1 cellular context compared by ENCODE assay signal in the genomic region with DNA sequence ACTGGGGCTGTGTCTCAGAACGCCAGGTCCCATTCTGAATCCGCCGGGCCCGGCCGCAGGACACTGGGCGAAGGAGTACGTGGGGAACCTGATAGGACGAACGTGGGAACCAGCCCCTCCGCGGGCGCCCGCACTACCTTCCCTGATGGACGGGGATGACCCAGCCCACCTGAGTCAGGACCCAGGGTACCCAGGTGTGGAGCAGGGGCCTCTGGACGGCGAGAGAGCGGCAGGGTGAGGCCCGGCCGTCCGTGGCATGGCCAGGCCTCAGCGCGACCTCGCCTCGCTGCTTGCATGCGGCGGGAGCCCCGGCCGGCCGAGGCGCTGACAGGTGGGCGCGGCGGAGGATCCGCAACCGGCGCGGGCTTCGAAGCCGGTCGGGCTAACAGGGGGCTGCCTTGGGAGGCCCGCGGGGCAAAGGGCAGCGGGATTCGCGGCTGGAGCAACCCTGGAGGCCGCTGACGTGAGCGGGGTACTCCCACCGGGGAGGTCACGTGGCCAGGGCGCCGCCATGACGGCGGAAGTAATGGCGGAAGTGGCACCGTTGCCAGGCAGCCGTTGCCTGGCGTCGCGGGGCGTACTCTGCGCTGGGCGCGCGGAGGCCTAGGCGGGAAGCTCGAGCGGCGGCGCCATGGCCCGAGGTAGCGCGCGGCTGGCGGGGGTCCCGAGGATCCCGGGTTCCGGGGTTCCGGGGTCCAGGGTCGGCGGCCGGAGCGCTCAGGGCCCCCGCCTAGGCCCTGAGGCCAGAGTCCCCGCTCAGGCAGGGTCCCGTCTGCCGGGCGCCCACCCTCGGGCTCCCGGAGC.
TF ChIP-seq lines count a peak whose summit lies in the region.

A gene (plus strand): TSS at position 580 of the 804 bp plus-strand sequence. CDS start 52 bp downstream, at position 632.

TF ChIP-seq in HepG2, 621 proteins besides CTCF, POLR2A, EP300 and RAD21 (continued from another document and continues in another):
- TF ChIP-seq, protein P1, sequence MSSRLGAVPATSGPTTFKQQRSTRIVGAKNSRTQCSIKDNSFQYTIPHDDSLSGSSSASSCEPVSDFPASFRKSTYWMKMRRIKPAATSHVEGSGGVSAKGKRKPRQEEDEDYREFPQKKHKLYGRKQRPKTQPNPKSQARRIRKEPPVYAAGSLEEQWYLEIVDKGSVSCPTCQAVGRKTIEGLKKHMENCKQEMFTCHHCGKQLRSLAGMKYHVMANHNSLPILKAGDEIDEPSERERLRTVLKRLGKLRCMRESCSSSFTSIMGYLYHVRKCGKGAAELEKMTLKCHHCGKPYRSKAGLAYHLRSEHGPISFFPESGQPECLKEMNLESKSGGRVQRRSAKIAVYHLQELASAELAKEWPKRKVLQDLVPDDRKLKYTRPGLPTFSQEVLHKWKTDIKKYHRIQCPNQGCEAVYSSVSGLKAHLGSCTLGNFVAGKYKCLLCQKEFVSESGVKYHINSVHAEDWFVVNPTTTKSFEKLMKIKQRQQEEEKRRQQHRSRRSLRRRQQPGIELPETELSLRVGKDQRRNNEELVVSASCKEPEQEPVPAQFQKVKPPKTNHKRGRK (CRISPR knock-in tag; IDR thresholded peaks at IDR 0.05): no peak
- TF ChIP-seq ZFP41 (CRISPR knock-in tag; IDR thresholded peaks at IDR 0.05; ENCODE audit: borderline replicate concordance) (0 out of 2 replicates have a peak, but pooled peaks have one; percentile 32), ZBTB20 (CRISPR knock-in tag; IDR thresholded peaks at IDR 0.05; ENCODE audit: borderline replicate concordance, low read depth) (peak; percentile 66), NONO (IDR thresholded peaks at IDR 0.05) (no peak), NONO (CRISPR knock-in tag; conservative IDR thresholded peaks at IDR 0.05) (peak; percentile 88), ZNF780A (CRISPR knock-in tag; IDR thresholded peaks at IDR 0.05) (0 out of 2 replicates have a peak, but pooled peaks have one; percentile 72), ZNF670 (CRISPR knock-in tag; IDR thresholded peaks at IDR 0.05; ENCODE audit: borderline replicate concordance) (peak; percentile 45; the same call in 1 of the 2 replicates), NR2C2 (CRISPR knock-in tag; IDR thresholded peaks at IDR 0.05; ENCODE audit: borderline replicate concordance) (peak; percentile 86), DR1 (CRISPR knock-in tag; IDR thresholded peaks at IDR 0.05) (peak; percentile 71; the same call in 1 of the 2 replicates), ZSCAN31 (CRISPR knock-in tag; IDR thresholded peaks at IDR 0.05; ENCODE audit: low read depth) (peak; percentile 79), ZNF121 (CRISPR knock-in tag; IDR thresholded peaks at IDR 0.05) (0 out of 2 replicates have a peak, but pooled peaks have one; percentile 52), SIX4 (CRISPR knock-in tag; IDR thresholded peaks at IDR 0.05) (peak; percentile 49; the same call in 1 of the 2 replicates), ZNF552 (CRISPR knock-in tag; IDR thresholded peaks at IDR 0.05; ENCODE audit: borderline replicate concordance) (peak; percentile 91; the same call in 1 of the 2 replicates), ARID2 (CRISPR knock-in tag; IDR thresholded peaks at IDR 0.05; ENCODE audit: borderline replicate concordance) (peak; percentile 86; the same call in 1 of the 2 replicates), ZNF562 (CRISPR knock-in tag; IDR thresholded peaks at IDR 0.05; ENCODE audit: borderline replicate concordance) (peak; percentile 56; the same call in 1 of the 2 replicates), ZNF335 (CRISPR knock-in tag; IDR thresholded peaks at IDR 0.05) (peak; percentile 47; the same call in 1 of the 2 replicates), FOXA1 (IDR thresholded peaks at IDR 0.05) (no peak), FOXA1 (CRISPR knock-in tag; IDR thresholded peaks at IDR 0.05) (peak; percentile 34; the same call in 1 of the 2 replicates), ZNF788 (CRISPR knock-in tag; IDR thresholded peaks at IDR 0.05; ENCODE audit: borderline replicate concordance) (peak; percentile 85; the same call in 1 of the 2 replicates), SMYD3 (CRISPR knock-in tag; IDR thresholded peaks at IDR 0.05) (0 out of 2 replicates have a peak, but pooled peaks have one; percentile 87), ZZZ3 (CRISPR knock-in tag; IDR thresholded peaks at IDR 0.05; ENCODE audit: borderline replicate concordance) (no peak; the same call in 1 of the 2 replicates), DNMT3B (CRISPR knock-in tag; conservative IDR thresholded peaks at IDR 0.05) (no peak), ZNF737 (CRISPR knock-in tag; IDR thresholded peaks at IDR 0.05; ENCODE audit: borderline replicate concordance) (0 out of 2 replicates have a peak, but pooled peaks have one; percentile 63), ADNP (CRISPR knock-in tag; IDR thresholded peaks at IDR 0.05) (no peak), DNMT1 (CRISPR knock-in tag; IDR thresholded peaks at IDR 0.05) (peak; percentile 41; the same call in 1 of the 2 replicates), CBFB (CRISPR knock-in tag; IDR thresholded peaks at IDR 0.05) (peak; percentile 78; the same call in 1 of the 2 replicates), POLR2G (IDR thresholded peaks at IDR 0.05; ENCODE audit: low read depth, low read length) (peak; percentile 83; the same call in 1 of the 2 replicates), SRSF1 (optimal IDR thresholded peaks at IDR 0.05; ENCODE audit: low read depth, low read length) (peak; percentile 59), TBX2 (CRISPR knock-in tag; IDR thresholded peaks at IDR 0.05; ENCODE audit: borderline replicate concordance) (peak; percentile 83), ESRRA (CRISPR knock-in tag; IDR thresholded peaks at IDR 0.05; ENCODE audit: low read depth) (peak; percentile 48), HNRNPH1 (optimal IDR thresholded peaks at IDR 0.05; ENCODE audit: low read depth, low read length) (peak; percentile 1), ARNT2 (CRISPR knock-in tag; IDR thresholded peaks at IDR 0.05; ENCODE audit: low read depth) (peak; percentile 92)
- TF ChIP-seq, protein P2, sequence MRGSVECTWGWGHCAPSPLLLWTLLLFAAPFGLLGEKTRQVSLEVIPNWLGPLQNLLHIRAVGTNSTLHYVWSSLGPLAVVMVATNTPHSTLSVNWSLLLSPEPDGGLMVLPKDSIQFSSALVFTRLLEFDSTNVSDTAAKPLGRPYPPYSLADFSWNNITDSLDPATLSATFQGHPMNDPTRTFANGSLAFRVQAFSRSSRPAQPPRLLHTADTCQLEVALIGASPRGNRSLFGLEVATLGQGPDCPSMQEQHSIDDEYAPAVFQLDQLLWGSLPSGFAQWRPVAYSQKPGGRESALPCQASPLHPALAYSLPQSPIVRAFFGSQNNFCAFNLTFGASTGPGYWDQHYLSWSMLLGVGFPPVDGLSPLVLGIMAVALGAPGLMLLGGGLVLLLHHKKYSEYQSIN (CRISPR knock-in tag; IDR thresholded peaks at IDR 0.05; ENCODE audit: borderline replicate concordance): no peak
- TF ChIP-seq, protein P3, sequence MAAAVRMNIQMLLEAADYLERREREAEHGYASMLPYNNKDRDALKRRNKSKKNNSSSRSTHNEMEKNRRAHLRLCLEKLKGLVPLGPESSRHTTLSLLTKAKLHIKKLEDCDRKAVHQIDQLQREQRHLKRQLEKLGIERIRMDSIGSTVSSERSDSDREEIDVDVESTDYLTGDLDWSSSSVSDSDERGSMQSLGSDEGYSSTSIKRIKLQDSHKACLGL (CRISPR knock-in tag; IDR thresholded peaks at IDR 0.05): peak; percentile 93
- TF ChIP-seq, protein P4, sequence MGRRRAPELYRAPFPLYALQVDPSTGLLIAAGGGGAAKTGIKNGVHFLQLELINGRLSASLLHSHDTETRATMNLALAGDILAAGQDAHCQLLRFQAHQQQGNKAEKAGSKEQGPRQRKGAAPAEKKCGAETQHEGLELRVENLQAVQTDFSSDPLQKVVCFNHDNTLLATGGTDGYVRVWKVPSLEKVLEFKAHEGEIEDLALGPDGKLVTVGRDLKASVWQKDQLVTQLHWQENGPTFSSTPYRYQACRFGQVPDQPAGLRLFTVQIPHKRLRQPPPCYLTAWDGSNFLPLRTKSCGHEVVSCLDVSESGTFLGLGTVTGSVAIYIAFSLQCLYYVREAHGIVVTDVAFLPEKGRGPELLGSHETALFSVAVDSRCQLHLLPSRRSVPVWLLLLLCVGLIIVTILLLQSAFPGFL (CRISPR knock-in tag; IDR thresholded peaks at IDR 0.05): peak; percentile 54; the same call in 1 of the 2 replicates
- TF ChIP-seq, protein P5, sequence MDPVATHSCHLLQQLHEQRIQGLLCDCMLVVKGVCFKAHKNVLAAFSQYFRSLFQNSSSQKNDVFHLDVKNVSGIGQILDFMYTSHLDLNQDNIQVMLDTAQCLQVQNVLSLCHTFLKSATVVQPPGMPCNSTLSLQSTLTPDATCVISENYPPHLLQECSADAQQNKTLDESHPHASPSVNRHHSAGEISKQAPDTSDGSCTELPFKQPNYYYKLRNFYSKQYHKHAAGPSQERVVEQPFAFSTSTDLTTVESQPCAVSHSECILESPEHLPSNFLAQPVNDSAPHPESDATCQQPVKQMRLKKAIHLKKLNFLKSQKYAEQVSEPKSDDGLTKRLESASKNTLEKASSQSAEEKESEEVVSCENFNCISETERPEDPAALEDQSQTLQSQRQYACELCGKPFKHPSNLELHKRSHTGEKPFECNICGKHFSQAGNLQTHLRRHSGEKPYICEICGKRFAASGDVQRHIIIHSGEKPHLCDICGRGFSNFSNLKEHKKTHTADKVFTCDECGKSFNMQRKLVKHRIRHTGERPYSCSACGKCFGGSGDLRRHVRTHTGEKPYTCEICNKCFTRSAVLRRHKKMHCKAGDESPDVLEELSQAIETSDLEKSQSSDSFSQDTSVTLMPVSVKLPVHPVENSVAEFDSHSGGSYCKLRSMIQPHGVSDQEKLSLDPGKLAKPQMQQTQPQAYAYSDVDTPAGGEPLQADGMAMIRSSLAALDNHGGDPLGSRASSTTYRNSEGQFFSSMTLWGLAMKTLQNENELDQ (CRISPR knock-in tag; IDR thresholded peaks at IDR 0.05; ENCODE audit: borderline replicate concordance): no peak
- TF ChIP-seq, protein P6, sequence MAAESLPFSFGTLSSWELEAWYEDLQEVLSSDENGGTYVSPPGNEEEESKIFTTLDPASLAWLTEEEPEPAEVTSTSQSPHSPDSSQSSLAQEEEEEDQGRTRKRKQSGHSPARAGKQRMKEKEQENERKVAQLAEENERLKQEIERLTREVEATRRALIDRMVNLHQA (CRISPR knock-in tag; IDR thresholded peaks at IDR 0.05): no peak
- TF ChIP-seq, protein P7, sequence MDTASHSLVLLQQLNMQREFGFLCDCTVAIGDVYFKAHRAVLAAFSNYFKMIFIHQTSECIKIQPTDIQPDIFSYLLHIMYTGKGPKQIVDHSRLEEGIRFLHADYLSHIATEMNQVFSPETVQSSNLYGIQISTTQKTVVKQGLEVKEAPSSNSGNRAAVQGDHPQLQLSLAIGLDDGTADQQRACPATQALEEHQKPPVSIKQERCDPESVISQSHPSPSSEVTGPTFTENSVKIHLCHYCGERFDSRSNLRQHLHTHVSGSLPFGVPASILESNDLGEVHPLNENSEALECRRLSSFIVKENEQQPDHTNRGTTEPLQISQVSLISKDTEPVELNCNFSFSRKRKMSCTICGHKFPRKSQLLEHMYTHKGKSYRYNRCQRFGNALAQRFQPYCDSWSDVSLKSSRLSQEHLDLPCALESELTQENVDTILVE (CRISPR knock-in tag; IDR thresholded peaks at IDR 0.05): peak; percentile 80
- TF ChIP-seq, protein P8, sequence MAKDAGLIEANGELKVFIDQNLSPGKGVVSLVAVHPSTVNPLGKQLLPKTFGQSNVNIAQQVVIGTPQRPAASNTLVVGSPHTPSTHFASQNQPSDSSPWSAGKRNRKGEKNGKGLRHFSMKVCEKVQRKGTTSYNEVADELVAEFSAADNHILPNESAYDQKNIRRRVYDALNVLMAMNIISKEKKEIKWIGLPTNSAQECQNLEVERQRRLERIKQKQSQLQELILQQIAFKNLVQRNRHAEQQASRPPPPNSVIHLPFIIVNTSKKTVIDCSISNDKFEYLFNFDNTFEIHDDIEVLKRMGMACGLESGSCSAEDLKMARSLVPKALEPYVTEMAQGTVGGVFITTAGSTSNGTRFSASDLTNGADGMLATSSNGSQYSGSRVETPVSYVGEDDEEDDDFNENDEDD (CRISPR knock-in tag; IDR thresholded peaks at IDR 0.05; ENCODE audit: borderline replicate concordance): peak; percentile 93
- TF ChIP-seq, protein P9, sequence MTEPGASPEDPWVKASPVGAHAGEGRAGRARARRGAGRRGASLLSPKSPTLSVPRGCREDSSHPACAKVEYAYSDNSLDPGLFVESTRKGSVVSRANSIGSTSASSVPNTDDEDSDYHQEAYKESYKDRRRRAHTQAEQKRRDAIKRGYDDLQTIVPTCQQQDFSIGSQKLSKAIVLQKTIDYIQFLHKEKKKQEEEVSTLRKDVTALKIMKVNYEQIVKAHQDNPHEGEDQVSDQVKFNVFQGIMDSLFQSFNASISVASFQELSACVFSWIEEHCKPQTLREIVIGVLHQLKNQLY (CRISPR knock-in tag; IDR thresholded peaks at IDR 0.05): peak; percentile 59; the same call in 1 of the 2 replicates
- TF ChIP-seq, protein P10, sequence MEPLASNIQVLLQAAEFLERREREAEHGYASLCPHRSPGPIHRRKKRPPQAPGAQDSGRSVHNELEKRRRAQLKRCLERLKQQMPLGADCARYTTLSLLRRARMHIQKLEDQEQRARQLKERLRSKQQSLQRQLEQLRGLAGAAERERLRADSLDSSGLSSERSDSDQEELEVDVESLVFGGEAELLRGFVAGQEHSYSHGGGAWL (CRISPR knock-in tag; IDR thresholded peaks at IDR 0.05): peak; percentile 91; the same call in 1 of the 2 replicates
- TF ChIP-seq, protein P11, sequence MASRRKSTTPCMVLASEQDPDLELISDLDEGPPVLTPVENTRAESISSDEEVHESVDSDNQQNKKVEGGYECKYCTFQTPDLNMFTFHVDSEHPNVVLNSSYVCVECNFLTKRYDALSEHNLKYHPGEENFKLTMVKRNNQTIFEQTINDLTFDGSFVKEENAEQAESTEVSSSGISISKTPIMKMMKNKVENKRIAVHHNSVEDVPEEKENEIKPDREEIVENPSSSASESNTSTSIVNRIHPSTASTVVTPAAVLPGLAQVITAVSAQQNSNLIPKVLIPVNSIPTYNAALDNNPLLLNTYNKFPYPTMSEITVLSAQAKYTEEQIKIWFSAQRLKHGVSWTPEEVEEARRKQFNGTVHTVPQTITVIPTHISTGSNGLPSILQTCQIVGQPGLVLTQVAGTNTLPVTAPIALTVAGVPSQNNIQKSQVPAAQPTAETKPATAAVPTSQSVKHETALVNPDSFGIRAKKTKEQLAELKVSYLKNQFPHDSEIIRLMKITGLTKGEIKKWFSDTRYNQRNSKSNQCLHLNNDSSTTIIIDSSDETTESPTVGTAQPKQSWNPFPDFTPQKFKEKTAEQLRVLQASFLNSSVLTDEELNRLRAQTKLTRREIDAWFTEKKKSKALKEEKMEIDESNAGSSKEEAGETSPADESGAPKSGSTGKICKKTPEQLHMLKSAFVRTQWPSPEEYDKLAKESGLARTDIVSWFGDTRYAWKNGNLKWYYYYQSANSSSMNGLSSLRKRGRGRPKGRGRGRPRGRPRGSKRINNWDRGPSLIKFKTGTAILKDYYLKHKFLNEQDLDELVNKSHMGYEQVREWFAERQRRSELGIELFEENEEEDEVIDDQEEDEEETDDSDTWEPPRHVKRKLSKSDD (CRISPR knock-in tag; IDR thresholded peaks at IDR 0.05; ENCODE audit: low read depth): peak; percentile 69; the same call in 1 of the 2 replicates
- TF ChIP-seq, protein P12, sequence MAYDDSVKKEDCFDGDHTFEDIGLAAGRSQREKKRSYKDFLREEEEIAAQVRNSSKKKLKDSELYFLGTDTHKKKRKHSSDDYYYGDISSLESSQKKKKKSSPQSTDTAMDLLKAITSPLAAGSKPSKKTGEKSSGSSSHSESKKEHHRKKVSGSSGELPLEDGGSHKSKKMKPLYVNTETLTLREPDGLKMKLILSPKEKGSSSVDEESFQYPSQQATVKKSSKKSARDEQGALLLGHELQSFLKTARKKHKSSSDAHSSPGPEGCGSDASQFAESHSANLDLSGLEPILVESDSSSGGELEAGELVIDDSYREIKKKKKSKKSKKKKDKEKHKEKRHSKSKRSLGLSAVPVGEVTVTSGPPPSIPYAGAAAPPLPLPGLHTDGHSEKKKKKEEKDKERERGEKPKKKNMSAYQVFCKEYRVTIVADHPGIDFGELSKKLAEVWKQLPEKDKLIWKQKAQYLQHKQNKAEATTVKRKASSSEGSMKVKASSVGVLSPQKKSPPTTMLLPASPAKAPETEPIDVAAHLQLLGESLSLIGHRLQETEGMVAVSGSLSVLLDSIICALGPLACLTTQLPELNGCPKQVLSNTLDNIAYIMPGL (CRISPR knock-in tag; IDR thresholded peaks at IDR 0.05; ENCODE audit: borderline replicate concordance in 1 of 2, low read depth in 1 of 2): peak; percentile 62 to 88
